Comparison of ENCODE assay signal across 8 cellular contexts in the genomic region with DNA sequence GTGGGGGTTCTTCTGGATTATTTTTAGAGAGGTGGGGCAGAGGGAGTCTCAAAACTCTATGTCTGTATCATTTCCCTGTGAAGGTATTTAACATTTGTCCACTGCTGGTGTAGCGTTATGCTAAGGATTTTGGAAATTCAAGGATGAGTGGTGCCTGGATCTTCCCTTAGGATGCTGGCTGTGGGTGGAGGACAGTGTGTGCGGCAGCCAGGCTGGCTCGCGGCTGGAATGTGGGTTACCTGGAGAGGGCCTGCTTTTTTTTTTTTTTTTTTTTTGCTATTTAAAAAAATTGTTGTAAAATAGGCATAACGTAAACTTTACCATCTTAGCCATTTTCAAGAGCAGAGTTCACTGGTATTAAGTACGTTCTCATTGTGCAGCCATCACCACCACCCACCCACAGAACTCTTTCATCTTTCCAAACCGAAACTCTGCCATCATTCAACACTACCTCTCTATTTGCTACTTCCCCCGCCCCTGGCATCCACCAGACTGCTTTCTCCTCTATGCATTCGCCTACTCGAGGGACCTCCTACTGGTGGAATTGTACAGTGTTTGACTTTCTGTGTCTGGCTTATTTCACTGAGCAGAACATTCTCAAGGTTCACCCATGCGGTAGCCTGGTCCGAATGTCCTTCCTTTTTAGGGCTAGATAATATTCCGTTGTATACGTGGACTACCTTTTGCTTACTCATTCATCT.
DNase-seq lines count a peak whose midpoint lies in the region; ATAC-seq, FAIRE-seq and TF ChIP-seq lines count a peak whose summit lies in the region.

No MANE protein-coding gene starts in this region.

- H3K9me1 ChIP-seq in K562 (ENCODE audit: control insufficient read depth, insufficient read depth, low read length), result no peaks in the 10 kb centered on the region

- DNase-seq in GM12864 (ENCODE audit: low read depth) (no peak), MV-4-11 (lab: John Stamatoyannopoulos, UW) (peak; percentile 31), K562 (ENCODE audit: extremely low read depth in 1 of 4, low spot score in 3 of 4) (peak in 2 of 4 experiments; percentile 20), psoas muscle (peak in 1 of 2 donors; percentile 5), OCI-M2 (lab: John Stamatoyannopoulos, UW; ENCODE audit: unreplicated experiment) (no peak), activated gamma-delta T cell treated with Interleukin-2 at 50 U/mL for 16 hours (no peak)

- no peak for TF ChIP-seq RAD21 in K562 (CRISPR knock-in tag; conservative IDR thresholded peaks at IDR 0.05 in 1 of 2, IDR thresholded peaks at IDR 0.05 in 1 of 2)

- H3K9me3 ChIP-seq in K562 (replicated peaks; ENCODE audit: control insufficient read depth, insufficient read depth, low read depth, low read length), result no peaks in the 10 kb centered on the region
- no peaks in the 10 kb centered on the region for H3K9me3 ChIP-seq in psoas muscle

- no TSS peak for BruUV-seq in K562 (replicated peaks; lab: Mats Ljungman, UMichigan)

- H3K4me3 ChIP-seq in GM12864 (ENCODE audit: low read depth, low read length) (no peak overlapping the region), K562 (no peak overlapping the region), psoas muscle (no peak overlapping the region)

- H3K27ac ChIP-seq in K562 (ENCODE audit: extremely low read depth, low read depth, low read length) (no peak overlapping the region), psoas muscle (no peak overlapping the region)

- no peaks in the 10 kb centered on the region for H4K20me1 ChIP-seq in K562 (replicated peaks; ENCODE audit: control insufficient read depth, insufficient read depth, low read length)

- H2AFZ ChIP-seq in K562 (ENCODE audit: low read depth, low read length), result no peak overlapping the region

- CTCF ChIA-PET in K562 (lab: Yijun Ruan, JAX; ENCODE audit: low intra/inter-chr PET ratio), result interaction anchor here (0.6 kb wide), 1 partner anchor 205 kb away, joined by 3 read pairs; no protein-coding TSS in a partner anchor

- no peak overlapping the region for H3K9ac ChIP-seq in K562 (ENCODE audit: insufficient read depth in 1 of 2, low read depth in 2 of 2, low read length in 2 of 2)

- H3K27me3 ChIP-seq in K562 (ENCODE audit: control insufficient read depth in 2 of 2, insufficient read depth in 2 of 2, low read length in 2 of 2), result no peaks in the 10 kb centered on the region
- H3K27me3 ChIP-seq in psoas muscle (ENCODE audit: insufficient read depth in 3 of 3, low read length in 2 of 3), result no peaks in the 10 kb centered on the region

- no peak overlapping the region for H3K4me2 ChIP-seq in K562 (ENCODE audit: insufficient read depth, low read length)

- peak; percentile 46 for FAIRE-seq in K562 (lab: Jason Lieb, UNC)

- intact Hi-C loops in K562 (cut with micrococcal nuclease), result no loop called here
- intact Hi-C loops in psoas muscle (cut with DNase I), result no loop called here

- POLR2A ChIA-PET in K562 (lab: Yijun Ruan, JAX), result no interaction called here

- 69% methylated on average over 12 of the region's 14 CpGs for WGBS in K562 (ENCODE audit: insufficient coverage, low coverage, missing lambda C conversion rate)
- 73 to 88% (median 73%) methylated on average over 14 of the region's 14 CpGs for WGBS in psoas muscle, 3 donors

- TF ChIP-seq POLR2A in K562 (conservative IDR thresholded peaks at IDR 0.05), result no peak

- H3K4me1 ChIP-seq in K562 (replicated peaks in 1 of 2; ENCODE audit: control insufficient read depth in 2 of 2, insufficient read depth in 2 of 2, low read length in 2 of 2), result no peaks in the 10 kb centered on the region; a peak in 1 of 5 replicates
- H3K4me1 ChIP-seq in psoas muscle, result peaks cover 42% of the 10 kb centered on the region

- H3K79me2 ChIP-seq in K562 (ENCODE audit: control insufficient read depth, insufficient read depth, low read length), result no peaks in the 10 kb centered on the region

- H3K36me3 ChIP-seq in K562 (ENCODE audit: control insufficient read depth, insufficient read depth, low read length) (0 out of 3 replicates have a peak, but pooled peaks cover 2% of the 10 kb centered on the region), psoas muscle (ENCODE audit: insufficient read depth in 1 of 2, low read depth in 1 of 2) (peaks cover 0 to 25% of the 10 kb centered on the region in 2 donors)

- in situ Hi-C loops in K562 (cut with MboI), result no loop called here

- TF ChIP-seq CTCF in GM12864 (IDR thresholded peaks at IDR 0.05; ENCODE audit: low read depth, low read length, missing control alignments), result peak; percentile 17
- 0 out of 6 replicates have a peak, but pooled peaks of 1 of the 3 experiments have one; percentile 16 for TF ChIP-seq CTCF in K562 (IDR thresholded peaks at IDR 0.05 in 2 of 3, conservative IDR thresholded peaks at IDR 0.05 in 1 of 3; ENCODE audit: insufficient read depth in 2 of 3, low read depth in 1 of 3, low read length in 3 of 3)
- TF ChIP-seq CTCF in psoas muscle (IDR thresholded peaks at IDR 0.05), result peak; percentile 15

- ATAC-seq in K562, result no peak
- no peak for ATAC-seq in psoas muscle
- ATAC-seq in HG02884 (IDR thresholded peaks at IDR 0.05; ENCODE audit: unreplicated experiment), result no peak
- ATAC-seq in GM18517 (IDR thresholded peaks at IDR 0.05; ENCODE audit: unreplicated experiment), result no peak

- no peak for TF ChIP-seq EP300 in K562 (IDR thresholded peaks at IDR 0.05; ENCODE audit: low read length)

TF ChIP-seq in K562, 482 proteins besides CTCF, POLR2A, EP300 and RAD21:
- TF ChIP-seq ZSCAN29 (IDR thresholded peaks at IDR 0.05), result no peak
- TF ChIP-seq HOXB6 (CRISPR knock-in tag; IDR thresholded peaks at IDR 0.05; ENCODE audit: borderline replicate concordance), result no peak
- TF ChIP-seq SRSF9 (IDR thresholded peaks at IDR 0.05; ENCODE audit: borderline replicate concordance, low read depth, low read length), result no peak
- TF ChIP-seq, protein P1, sequence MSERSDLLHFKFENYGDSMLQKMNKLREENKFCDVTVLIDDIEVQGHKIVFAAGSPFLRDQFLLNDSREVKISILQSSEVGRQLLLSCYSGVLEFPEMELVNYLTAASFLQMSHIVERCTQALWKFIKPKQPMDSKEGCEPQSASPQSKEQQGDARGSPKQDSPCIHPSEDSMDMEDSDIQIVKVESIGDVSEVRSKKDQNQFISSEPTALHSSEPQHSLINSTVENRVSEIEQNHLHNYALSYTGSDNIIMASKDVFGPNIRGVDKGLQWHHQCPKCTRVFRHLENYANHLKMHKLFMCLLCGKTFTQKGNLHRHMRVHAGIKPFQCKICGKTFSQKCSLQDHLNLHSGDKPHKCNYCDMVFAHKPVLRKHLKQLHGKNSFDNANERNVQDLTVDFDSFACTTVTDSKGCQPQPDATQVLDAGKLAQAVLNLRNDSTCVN (CRISPR knock-in tag; IDR thresholded peaks at IDR 0.05), result no peak
- TF ChIP-seq ZEB2 (IDR thresholded peaks at IDR 0.05), result no peak
- TF ChIP-seq NFRKB (IDR thresholded peaks at IDR 0.05; ENCODE audit: low read depth), result no peak
- TF ChIP-seq BMI1 (IDR thresholded peaks at IDR 0.05; ENCODE audit: low read length), result no peak
- no peak for TF ChIP-seq NR2C1 (IDR thresholded peaks at IDR 0.05)
- TF ChIP-seq NR2C1 (tag; IDR thresholded peaks at IDR 0.05), result no peak
- TF ChIP-seq, protein P2, sequence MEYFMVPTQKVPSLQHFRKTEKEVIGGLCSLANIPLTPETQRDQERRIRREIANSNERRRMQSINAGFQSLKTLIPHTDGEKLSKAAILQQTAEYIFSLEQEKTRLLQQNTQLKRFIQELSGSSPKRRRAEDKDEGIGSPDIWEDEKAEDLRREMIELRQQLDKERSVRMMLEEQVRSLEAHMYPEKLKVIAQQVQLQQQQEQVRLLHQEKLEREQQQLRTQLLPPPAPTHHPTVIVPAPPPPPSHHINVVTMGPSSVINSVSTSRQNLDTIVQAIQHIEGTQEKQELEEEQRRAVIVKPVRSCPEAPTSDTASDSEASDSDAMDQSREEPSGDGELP (CRISPR knock-in tag; IDR thresholded peaks at IDR 0.05; ENCODE audit: borderline replicate concordance), result no peak
- TF ChIP-seq, protein P3, sequence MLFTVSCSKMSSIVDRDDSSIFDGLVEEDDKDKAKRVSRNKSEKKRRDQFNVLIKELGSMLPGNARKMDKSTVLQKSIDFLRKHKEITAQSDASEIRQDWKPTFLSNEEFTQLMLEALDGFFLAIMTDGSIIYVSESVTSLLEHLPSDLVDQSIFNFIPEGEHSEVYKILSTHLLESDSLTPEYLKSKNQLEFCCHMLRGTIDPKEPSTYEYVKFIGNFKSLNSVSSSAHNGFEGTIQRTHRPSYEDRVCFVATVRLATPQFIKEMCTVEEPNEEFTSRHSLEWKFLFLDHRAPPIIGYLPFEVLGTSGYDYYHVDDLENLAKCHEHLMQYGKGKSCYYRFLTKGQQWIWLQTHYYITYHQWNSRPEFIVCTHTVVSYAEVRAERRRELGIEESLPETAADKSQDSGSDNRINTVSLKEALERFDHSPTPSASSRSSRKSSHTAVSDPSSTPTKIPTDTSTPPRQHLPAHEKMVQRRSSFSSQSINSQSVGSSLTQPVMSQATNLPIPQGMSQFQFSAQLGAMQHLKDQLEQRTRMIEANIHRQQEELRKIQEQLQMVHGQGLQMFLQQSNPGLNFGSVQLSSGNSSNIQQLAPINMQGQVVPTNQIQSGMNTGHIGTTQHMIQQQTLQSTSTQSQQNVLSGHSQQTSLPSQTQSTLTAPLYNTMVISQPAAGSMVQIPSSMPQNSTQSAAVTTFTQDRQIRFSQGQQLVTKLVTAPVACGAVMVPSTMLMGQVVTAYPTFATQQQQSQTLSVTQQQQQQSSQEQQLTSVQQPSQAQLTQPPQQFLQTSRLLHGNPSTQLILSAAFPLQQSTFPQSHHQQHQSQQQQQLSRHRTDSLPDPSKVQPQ (CRISPR knock-in tag; IDR thresholded peaks at IDR 0.05; ENCODE audit: borderline replicate concordance), result no peak
- no peak for TF ChIP-seq PML (IDR thresholded peaks at IDR 0.05; ENCODE audit: low read length)
